Comparison of ENCODE assay signal across 8 cellular contexts in genomic region chr4:94451669-94452475, GRCh38. TPM values are rescaled to one million over a fixed set of nuclear protein-coding genes. Genes with fewer than 3 reads are reported as not detected.
DNase-seq lines count a peak whose midpoint lies in the region; ATAC-seq lines count a peak whose summit lies in the region.

PDLIM5 (plus strand) TSS chr4:94451942; CDS start chr4:94455289, 3,347 bp downstream.

- peak; percentile 94 for ATAC-seq in GM21526 (IDR thresholded peaks at IDR 0.05; ENCODE audit: low FRiP score, unreplicated experiment)
- peak; percentile 95 to 96 for ATAC-seq in activated T-cell treated with anti-CD3 and anti-CD28 coated beads, Interleukin-2, amount 50 U/mL, for 4 hours
- peak; percentile 94 for ATAC-seq in esophagus mucosa

- peak within 1 kb of the TSS; percentile 90 for H3K4me3 Mint-ChIP-seq in activated T-cell treated with anti-CD3 and anti-CD28 coated beads, Interleukin-2, amount 50 U/mL, for 4 hours

- DNase-seq in DMS153 (lab: John Stamatoyannopoulos, UW) (peak; percentile 80), HuH-7.5 (ENCODE audit: low spot score) (peak; percentile 48), OCI-M2 (lab: John Stamatoyannopoulos, UW; ENCODE audit: unreplicated experiment) (peak; percentile 12), myocyte (ENCODE audit: low read depth) (peak; percentile 94)
- DNase-seq in activated T-cell treated with anti-CD3 and anti-CD28 coated beads, Interleukin-2, amount 50 U/mL, for 4 hours, result peak; percentile 87
- DNase-seq in stimulated activated CD8-positive, alpha-beta memory T cell treated with anti-CD3 and anti-CD28 coated beads, Interleukin-7, amount 100 ng/mL, for 48 hours (ENCODE audit: extremely low read depth in 1 of 2, low read depth in 1 of 2), result peak; percentile 75 to 81

- peaks cover 7% of the 10 kb centered on the region for H3K36me3 Mint-ChIP-seq in activated T-cell treated with anti-CD3 and anti-CD28 coated beads, Interleukin-2, amount 50 U/mL, for 4 hours (ENCODE audit: insufficient read depth)

- H3K9me3 Mint-ChIP-seq in activated T-cell treated with anti-CD3 and anti-CD28 coated beads, Interleukin-2, amount 50 U/mL, for 4 hours, result no peaks in the 10 kb centered on the region

- peaks cover 24% of the 10 kb centered on the region for H3K27me3 Mint-ChIP-seq in activated T-cell treated with anti-CD3 and anti-CD28 coated beads, Interleukin-2, amount 50 U/mL, for 4 hours (ENCODE audit: low read depth)

- peaks cover 34% of the 10 kb centered on the region for H3K4me1 Mint-ChIP-seq in activated T-cell treated with anti-CD3 and anti-CD28 coated beads, Interleukin-2, amount 50 U/mL, for 4 hours (ENCODE audit: low read depth)

RNA-seq across cellular contexts. Expression of gene PDLIM5, which starts in this region (rescaled TPM):
- total RNA-seq in activated T-cell treated with anti-CD3 and anti-CD28 coated beads, Interleukin-2, amount 50 U/mL, for 4 hours, result 10 to 100 TPM; 23.2 to 26.8 (median 25.7) TPM
- total RNA-seq in esophagus mucosa (142 TPM), myocyte (122 and 170 TPM in 2 replicates)
- 84.3 TPM for polyA plus RNA-seq in myocyte (2012)

Comparison
In these comparisons a context has a peak if more than half of its experiments do, and no peak if none do; other contexts are left out.
1. Peak in every context shown above with its lines: DNase-seq and ATAC-seq.
2. DNase-seq: peak in every context shown above with its lines; median percentile 94 in myocyte; 87 in activated T-cell treated with anti-CD3 and anti-CD28 coated beads, Interleukin-2, amount 50 U/mL, for 4 hours; 80 in DMS153; 78 in stimulated activated CD8-positive, alpha-beta memory T cell treated with anti-CD3 and anti-CD28 coated beads, Interleukin-7, amount 100 ng/mL, for 48 hours; 48 in HuH-7.5; 12 in OCI-M2.